In genomic region chr3:48949376-48949717, GRCh38 we compare ENCODE assay signal across 15 cellular contexts. TPM values are rescaled to one million over a fixed set of nuclear protein-coding genes. Genes with fewer than 3 reads are reported as not detected.
DNase-seq lines count a peak whose midpoint lies in the region; ATAC-seq and TF ChIP-seq lines count a peak whose summit lies in the region.
"Had no signal": no experiment of that assay in that cellular context is flagged by ENCODE, and none has a peak within 500 bp of the region (broad histone marks: within the 10 kb centered on the region; RNA-seq: fewer than 3 reads in every experiment).

No MANE protein-coding gene starts in this region.

- no peak overlapping the region for H3K9ac ChIP-seq in HUES64 (ENCODE audit: low read depth, low read length)
- H3K9ac ChIP-seq: BLaER1 treated with 17β-estradiol and CSF1 and Interleukin-3, amounts not matched to agents 10 nM and 100 nM had no signal

- no peak for DNase-seq in breast epithelium (ENCODE audit: low spot score in 2 of 2)
- DNase-seq in kidney tubule cell (ENCODE audit: low spot score), result peak; percentile 20
- DNase-seq in hippocampal formation (lab: John Stamatoyannopoulos, UW), result no peak
- DNase-seq in NCI-H226, result no peak
- DNase-seq: activated CD4-positive, CD25-positive, alpha-beta regulatory T cell treated with anti-CD3 and anti-CD28 coated beads, Interleukin-2, amount 50 U/mL, for 72 hours; activated naive CD8-positive, alpha-beta T cell treated with anti-CD3 and anti-CD28 coated beads for 36 hours; DMS79; NCI-H1694 treated with DMSO at 0.1 percent for 48 hours; NCI-H526; PC-3 had no signal

- intact Hi-C loops in breast epithelium (cut with DNase I; ENCODE audit: low total_unique reads), result no loop called here

- 92% methylated on average over 2 of the region's 2 CpGs for WGBS in HUES64

- H3K27me3 ChIP-seq in HUES64 (ENCODE audit: insufficient read depth, low read length), result no peaks in the 10 kb centered on the region
- no peaks in the 10 kb centered on the region for H3K27me3 ChIP-seq in breast epithelium
- H3K27me3 ChIP-seq: BLaER1 treated with 17β-estradiol and CSF1 and Interleukin-3, amounts not matched to agents 10 nM and 100 nM; suprapubic skin had no signal

- no peak for TF ChIP-seq CTCF in breast epithelium (IDR thresholded peaks at IDR 0.05)

- TF ChIP-seq POLR2A in breast epithelium (IDR thresholded peaks at IDR 0.05), result no peak

- H3K9me3 ChIP-seq in HUES64 (ENCODE audit: insufficient read depth, low read depth, low read length) (no peaks in the 10 kb centered on the region), breast epithelium (no peaks in the 10 kb centered on the region)
- H3K9me3 ChIP-seq: BLaER1 treated with 17β-estradiol and CSF1 and Interleukin-3, amounts not matched to agents 10 nM and 100 nM; suprapubic skin had no signal

- H3K4me1 ChIP-seq in HUES64 (ENCODE audit: insufficient read depth, low read length) (peaks cover 8% of the 10 kb centered on the region), breast epithelium (no peaks in the 10 kb centered on the region)

- H3K27ac ChIP-seq in HUES64 (ENCODE audit: low read depth, low read length) (0 out of 2 replicates have a peak overlapping the region, but pooled peaks have one; percentile 25), breast epithelium (peak overlapping the region; percentile 42 to 57), temporal lobe (ENCODE audit: low read depth, low read length) (peak overlapping the region; percentile 88)
- H3K27ac ChIP-seq: BLaER1 treated with 17β-estradiol and CSF1 and Interleukin-3, amounts not matched to agents 10 nM and 100 nM; suprapubic skin had no signal

- no peak for ATAC-seq in HG03520 (IDR thresholded peaks at IDR 0.05; ENCODE audit: unreplicated experiment)
- ATAC-seq: PC-3 had no signal

- H3K4me3 ChIP-seq in HUES64 (ENCODE audit: low read length) (no peak overlapping the region), breast epithelium (no peak overlapping the region)
- H3K4me3 ChIP-seq: BLaER1 treated with 17β-estradiol and CSF1 and Interleukin-3, amounts not matched to agents 10 nM and 100 nM; suprapubic skin had no signal

- H3K36me3 ChIP-seq in HUES64 (ENCODE audit: insufficient read depth, low read length) (peaks cover 22% of the 10 kb centered on the region; the same call in 1 of the 2 replicates), breast epithelium (no peaks in the 10 kb centered on the region)

RNA-seq across cellular contexts. Expression of gene ARIH2, which starts 30.7 kb away (rescaled TPM):
- 74.7 TPM for polyA plus RNA-seq in HUES64 (2013, experiment 1 of 2)
- polyA plus RNA-seq in HUES64 (2013, experiment 2 of 2), result 63.8 TPM
- total RNA-seq in breast epithelium (100 to 1,000 TPM in 1 of 3 donors, 10 to 100 TPM in 2; 70.7 to 111 (median 100.0) TPM), temporal lobe (63.7 TPM)

RNA-seq across cellular contexts. Expression of gene P4HTM, which starts 40.7 kb away (rescaled TPM):
- polyA plus RNA-seq in HUES64 (2013, experiment 1 of 2), result 9.9 TPM
- polyA plus RNA-seq in HUES64 (2013, experiment 2 of 2), result 12.2 TPM
- total RNA-seq in breast epithelium (10 to 100 TPM; 29.9 to 59.7 (median 58.7) TPM), temporal lobe (47.5 TPM)

RNA-seq across cellular contexts. Expression of gene SLC25A20, which starts 50.7 kb away (rescaled TPM):
- 5.7 TPM for polyA plus RNA-seq in HUES64 (2013, experiment 1 of 2)
- polyA plus RNA-seq in HUES64 (2013, experiment 2 of 2), result 4.2 TPM
- 10 to 100 TPM; 24.7 to 37.3 (median 30.2) TPM for total RNA-seq in breast epithelium
- 8.6 TPM for total RNA-seq in temporal lobe

RNA-seq across cellular contexts. Expression of gene WDR6, which starts 57.8 kb away (rescaled TPM):
- polyA plus RNA-seq in HUES64 (2013, experiment 1 of 2), result 102 TPM
- polyA plus RNA-seq in HUES64 (2013, experiment 2 of 2), result 90.3 TPM
- total RNA-seq in breast epithelium (100 to 1,000 TPM in 2 of 3 donors, 10 to 100 TPM in 1; 57.9 to 143 (median 135) TPM), temporal lobe (87.8 TPM)

Comparison
In these comparisons a context has a peak if more than half of its experiments do, and no peak if none do; other contexts are left out.
1. H3K27ac ChIP-seq: peak in every context shown above with its lines; median percentile 88 in temporal lobe; 50 in breast epithelium; 25 in HUES64.